Comparison of ENCODE assay signal across 1 cellular context in genomic region chr2:182941121-182941713, GRCh38.
A peak's percentile ranks its signal among the peaks of the same experiment; 100 is the strongest.
TF ChIP-seq lines count a peak whose summit lies in the region.

No MANE protein-coding gene starts in this region.

TF ChIP-seq in K562, 482 proteins besides CTCF, POLR2A, EP300 and RAD21 (continued from another document):
- peak; percentile 27 for TF ChIP-seq CBFA2T3 (IDR thresholded peaks at IDR 0.05)
- peak; percentile 33 for TF ChIP-seq MEIS2 (IDR thresholded peaks at IDR 0.05; ENCODE audit: partially characterized antibody)
- TF ChIP-seq TARDBP (IDR thresholded peaks at IDR 0.05) = no peak
- no peak for TF ChIP-seq CEBPG (CRISPR knock-in tag; IDR thresholded peaks at IDR 0.05)
- TF ChIP-seq CEBPG (tag; conservative IDR thresholded peaks at IDR 0.05 in 1 of 2, IDR thresholded peaks at IDR 0.05 in 1 of 2) = peak; percentile 40 to 55; a peak in 3 of 4 replicates
